ENCODE assay signal across 36 cellular contexts in genomic region chr3:54514416-54514815, GRCh38.
"Had no signal": no experiment of that assay in that cellular context is flagged by ENCODE, and none has a peak within 500 bp of the region (broad histone marks: within the 10 kb centered on the region; RNA-seq: fewer than 3 reads in every experiment).

No MANE protein-coding gene starts in this region.

- FAIRE-seq: astrocyte had no signal

- H3K4me1 Mint-ChIP-seq: activated B cell treated with CpG ODN at 0.5 μM for 24 hours; activated CD4-positive, alpha-beta T cell treated with anti-CD3 and anti-CD28 coated beads, Interleukin-2, amount 10 ng/mL, durations not matched to agents 7 days and 5 days; activated naive CD8-positive, alpha-beta T cell treated with anti-CD3 and anti-CD28 coated beads for 36 hours; activated T-helper 17 cell treated with anti-CD3 and anti-CD28 coated beads, Interleukin-2, amount 50 U/mL, for 72 hours had no signal

- H3K36me3 Mint-ChIP-seq: activated CD4-positive, alpha-beta memory T cell treated with anti-CD3 and anti-CD28 coated beads for 36 hours; activated naive CD8-positive, alpha-beta T cell treated with anti-CD3 and anti-CD28 coated beads for 36 hours had no signal

- H3K9me3 ChIP-seq: adrenal gland, body of pancreas, breast epithelium had no signal

- H3K27me3 ChIP-seq: adrenal gland, body of pancreas, brain microvascular endothelial cell, breast epithelium had no signal

- H3K4me3 Mint-ChIP-seq: activated B cell treated with CpG ODN at 0.5 μM for 24 hours; activated CD4-positive, alpha-beta memory T cell treated with anti-CD3 and anti-CD28 coated beads for 36 hours; activated CD4-positive, alpha-beta T cell treated with anti-CD3 and anti-CD28 coated beads, Interleukin-2, amount 10 ng/mL, durations not matched to agents 7 days and 5 days; activated CD8-positive, alpha-beta T cell treated with anti-CD3 and anti-CD28 coated beads for 36 hours; activated naive CD4-positive, alpha-beta T cell treated with anti-CD3 and anti-CD28 coated beads for 36 hours; activated naive CD8-positive, alpha-beta T cell treated with anti-CD3 and anti-CD28 coated beads for 36 hours; activated T-cell treated with anti-CD3 and anti-CD28 coated beads, Interleukin-2, amount 50 U/mL, for 4 hours; activated T-cell treated with anti-CD3 and anti-CD28 coated beads, Interleukin-2, amount 50 U/mL, for 72 hours; activated T-helper 1 cell treated with anti-CD3 and anti-CD28 coated beads, Interleukin-12 subunit alpha, Interleukin-12 subunit beta, Interleukin-2, Interleukin-4 antibody, amounts not matched to agents 30 ng/mL and 10 ng/mL and 1 ng/mL, durations not matched to agents 14 hours and 24 hours and 36 hours; activated T-helper 17 cell treated with anti-CD3 and anti-CD28 coated beads, Interleukin-2, amount 50 U/mL, for 72 hours; T-helper 1 cell treated with Interleukin-12 subunit alpha and Interleukin-12 subunit beta and Interleukin-4 antibody, amounts not matched to agents 30 μg/mL and 1 μg/mL, for 36 hours; T-helper 2 cell treated with Interferon-gamma antibody and Interleukin-4, amounts not matched to agents 5 μg/mL and 100 μg/mL, for 36 hours had no signal

- H3K27ac ChIP-seq: adrenal gland, body of pancreas, brain microvascular endothelial cell, breast epithelium, WERI-Rb-1 had no signal

- H3K36me3 ChIP-seq: adrenal gland, brain microvascular endothelial cell, breast epithelium, WERI-Rb-1 had no signal

- H3K4me1 ChIP-seq: adrenal gland, body of pancreas, breast epithelium had no signal

- DNase-seq: activated B cell treated with CpG ODN at 0.5 μM for 24 hours; activated CD4-positive, alpha-beta memory T cell treated with anti-CD3 and anti-CD28 coated beads for 36 hours; activated CD4-positive, alpha-beta T cell treated with anti-CD3 and anti-CD28 coated beads for 4 hours; activated CD4-positive, alpha-beta T cell treated with anti-CD3 and anti-CD28 coated beads, Interleukin-2, amount 10 ng/mL, durations not matched to agents 7 days and 5 days; activated CD4-positive, alpha-beta T cell treated with anti-CD3 and anti-CD28 coated beads, Interleukin-2, amount 50 U/mL, for 4 hours; activated CD4-positive, CD25-positive, alpha-beta regulatory T cell treated with anti-CD3 and anti-CD28 coated beads, Interleukin-2, amount 50 U/mL, for 72 hours; activated CD8-positive, alpha-beta memory T cell treated with anti-CD3 and anti-CD28 coated beads, Interleukin-2, amount 50 U/mL, for 4 hours; activated CD8-positive, alpha-beta T cell treated with anti-CD3 and anti-CD28 coated beads for 36 hours; activated effector memory CD4-positive, alpha-beta T cell treated with anti-CD3 and anti-CD28 coated beads, Interleukin-2, amount 50 U/mL, for 16 hours; activated gamma-delta T cell treated with Interleukin-2 at 50 U/mL for 16 hours; activated naive CD4-positive, alpha-beta T cell; activated naive CD4-positive, alpha-beta T cell treated with anti-CD3 and anti-CD28 coated beads for 36 hours; activated naive CD4-positive, alpha-beta T cell treated with anti-CD3 and anti-CD28 coated beads, Interleukin-2, amount 50 U/mL, for 16 hours; activated naive CD8-positive, alpha-beta T cell treated with anti-CD3 and anti-CD28 coated beads for 36 hours; activated T-cell treated with anti-CD3 and anti-CD28 coated beads for 4 hours; activated T-cell treated with anti-CD3 and anti-CD28 coated beads, Interleukin-2, amount 50 U/mL, for 1 hour; activated T-cell treated with anti-CD3 and anti-CD28 coated beads, Interleukin-2, amount 50 U/mL, for 4 hours; activated T-cell treated with anti-CD3 and anti-CD28 coated beads, Interleukin-2, amount 50 U/mL, for 72 hours; adrenal gland; amniotic stem cell; aorta; body of pancreas; brain microvascular endothelial cell; central memory CD4-positive, alpha-beta T cell; SW 1271; T-helper 1 cell; T-helper 2 cell; T-helper 9 cell; WERI-Rb-1 had no signal

- H3K4me3 ChIP-seq: adrenal gland, body of pancreas, breast epithelium had no signal

- H3K27ac Mint-ChIP-seq: activated B cell treated with CpG ODN at 0.5 μM for 24 hours; activated CD4-positive, alpha-beta memory T cell treated with anti-CD3 and anti-CD28 coated beads for 36 hours; activated CD4-positive, alpha-beta T cell treated with anti-CD3 and anti-CD28 coated beads, Interleukin-2, amount 10 ng/mL, durations not matched to agents 7 days and 5 days; activated CD8-positive, alpha-beta T cell treated with anti-CD3 and anti-CD28 coated beads for 36 hours; activated naive CD4-positive, alpha-beta T cell treated with anti-CD3 and anti-CD28 coated beads for 36 hours; activated naive CD4-positive, alpha-beta T cell treated with anti-CD3 and anti-CD28 coated beads, Interleukin-2, amount 50 U/mL, for 72 hours; activated naive CD8-positive, alpha-beta T cell treated with anti-CD3 and anti-CD28 coated beads for 36 hours; activated T-cell treated with anti-CD3 and anti-CD28 coated beads, Interleukin-2, amount 50 U/mL, for 72 hours; activated T-helper 1 cell treated with anti-CD3 and anti-CD28 coated beads, Interleukin-12 subunit alpha, Interleukin-12 subunit beta, Interleukin-2, Interleukin-4 antibody, amounts not matched to agents 30 ng/mL and 10 ng/mL and 1 ng/mL, durations not matched to agents 14 hours and 24 hours and 36 hours; activated T-helper 17 cell treated with anti-CD3 and anti-CD28 coated beads, Interleukin-2, amount 50 U/mL, for 72 hours; T-helper 1 cell treated with Interleukin-12 subunit alpha and Interleukin-12 subunit beta and Interleukin-4 antibody, amounts not matched to agents 30 μg/mL and 1 μg/mL, for 36 hours; T-helper 2 cell treated with Interferon-gamma antibody and Interleukin-4, amounts not matched to agents 5 μg/mL and 100 μg/mL, for 36 hours had no signal

- H3K27me3 Mint-ChIP-seq: activated B cell treated with CpG ODN at 0.5 μM for 24 hours; activated CD4-positive, alpha-beta memory T cell treated with anti-CD3 and anti-CD28 coated beads for 36 hours; activated CD4-positive, alpha-beta T cell treated with anti-CD3 and anti-CD28 coated beads, Interleukin-2, amount 10 ng/mL, durations not matched to agents 7 days and 5 days; activated CD8-positive, alpha-beta T cell treated with anti-CD3 and anti-CD28 coated beads for 36 hours; activated naive CD8-positive, alpha-beta T cell treated with anti-CD3 and anti-CD28 coated beads for 36 hours; activated T-helper 17 cell treated with anti-CD3 and anti-CD28 coated beads, Interleukin-2, amount 50 U/mL, for 72 hours had no signal

- H3K9me3 Mint-ChIP-seq: activated CD8-positive, alpha-beta T cell treated with anti-CD3 and anti-CD28 coated beads for 36 hours; activated naive CD8-positive, alpha-beta T cell treated with anti-CD3 and anti-CD28 coated beads for 36 hours; activated T-helper 1 cell treated with anti-CD3 and anti-CD28 coated beads, Interleukin-12 subunit alpha, Interleukin-12 subunit beta, Interleukin-2, Interleukin-4 antibody, amounts not matched to agents 30 ng/mL and 10 ng/mL and 1 ng/mL, durations not matched to agents 14 hours and 24 hours and 36 hours; T-helper 1 cell treated with Interleukin-12 subunit alpha and Interleukin-12 subunit beta and Interleukin-4 antibody, amounts not matched to agents 30 μg/mL and 1 μg/mL, for 36 hours had no signal
